9 cellular contexts compared by ENCODE assay signal in the genomic region with DNA sequence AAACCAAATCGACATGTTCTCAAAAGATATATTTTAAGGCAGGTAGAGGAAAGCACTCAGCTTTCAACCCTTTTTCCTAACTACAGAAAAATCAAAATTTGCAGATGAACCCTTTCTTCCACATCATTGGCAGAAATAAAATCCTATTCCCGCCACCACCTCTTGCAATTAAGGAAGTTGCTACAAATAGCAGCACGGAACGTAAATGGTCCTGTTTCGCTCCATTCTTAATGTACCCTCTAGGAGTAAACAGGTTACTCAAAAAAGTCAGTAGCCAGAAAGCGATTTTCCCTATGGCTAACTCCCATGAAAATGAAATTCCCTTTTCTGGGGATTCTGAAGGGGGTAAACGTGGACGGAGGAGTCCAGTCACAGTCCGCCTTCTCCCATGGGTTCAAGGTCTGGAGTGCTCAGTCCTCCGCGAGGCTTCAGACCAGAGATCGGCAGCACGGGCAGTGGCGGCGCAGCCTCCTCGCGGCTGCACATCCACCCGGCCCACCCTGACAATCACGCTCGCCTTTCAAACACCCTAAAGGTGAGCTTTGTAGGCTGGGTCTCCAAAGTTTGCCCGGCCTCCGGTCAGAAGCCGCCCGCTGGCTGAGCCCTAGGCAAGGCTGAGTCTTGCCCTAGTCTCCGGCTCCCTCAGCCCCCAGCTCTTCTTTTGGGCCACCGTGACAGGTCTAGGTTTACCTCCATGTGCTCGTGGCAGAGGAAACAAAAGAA. TPM values are rescaled to one million over a fixed set of nuclear protein-coding genes. Genes with fewer than 3 reads are reported as not detected.
A peak's percentile ranks its signal among the peaks of the same experiment; 100 is the strongest.
DNase-seq lines count a peak whose midpoint lies in the region; ATAC-seq and TF ChIP-seq lines count a peak whose summit lies in the region.
"Had no signal": no experiment of that assay in that cellular context is flagged by ENCODE, and none has a peak within 500 bp of the region (broad histone marks: within the 10 kb centered on the region; RNA-seq: fewer than 3 reads in every experiment).

No MANE protein-coding gene starts in this region.

- no peak for TF ChIP-seq EP300 in SK-N-SH (IDR thresholded peaks at IDR 0.05; ENCODE audit: borderline replicate concordance in 1 of 2, low read depth in 1 of 2, low read length in 1 of 2)

- peaks cover 12% of the 10 kb centered on the region for H3K4me1 Mint-ChIP-seq in stimulated activated memory B cell treated with anti-CD40 and anti-IgM and Interleukin-4, amounts not matched to agents 10 μg/mL and 1 μg/mL and 100 μg/mL, for 72 hours

- H3K79me2 ChIP-seq in GM23248 (ENCODE audit: insufficient read depth) = peaks cover 57% of the 10 kb centered on the region
- H3K79me2 ChIP-seq in SK-N-SH (ENCODE audit: insufficient read depth) = peaks cover 58% of the 10 kb centered on the region
- peaks cover 46% of the 10 kb centered on the region for H3K79me2 ChIP-seq in mammary epithelial cell (ENCODE audit: insufficient read depth, low read length)

- dilution Hi-C loops in mammary epithelial cell (cut with HindIII; ENCODE audit: low sequenced_read_pairs) = no loop called here

- H3K9me3 ChIP-seq in GM23248 (ENCODE audit: low read depth) (no peaks in the 10 kb centered on the region), SK-N-SH (no peaks in the 10 kb centered on the region), mammary epithelial cell (replicated peaks; ENCODE audit: insufficient read depth, low read length) (no peaks in the 10 kb centered on the region)

- peaks cover 5% of the 10 kb centered on the region; the same call in 1 of the 2 replicates for H3F3A ChIP-seq in GM23248 (ENCODE audit: insufficient read depth)
- peaks cover 6% of the 10 kb centered on the region for H3F3A ChIP-seq in SK-N-SH (replicated peaks; ENCODE audit: insufficient read depth)

- H3K27ac ChIP-seq in GM23248 = no peak overlapping the region
- H3K27ac ChIP-seq in SK-N-SH (ENCODE audit: low read depth in 2 of 2, low read length in 1 of 2) = peak overlapping the region in 1 of 2 experiments; percentile 84; a peak in 2 of 4 replicates
- peak overlapping the region; percentile 44 for H3K27ac ChIP-seq in mammary epithelial cell (ENCODE audit: insufficient read depth, low read depth, low read length)

- H4K20me1 ChIP-seq in GM23248 (ENCODE audit: insufficient read depth) (no peaks in the 10 kb centered on the region), SK-N-SH (ENCODE audit: insufficient read depth) (peaks cover 36% of the 10 kb centered on the region), mammary epithelial cell (ENCODE audit: insufficient read depth, low read length) (no peaks in the 10 kb centered on the region)

- peak; percentile 16 for DNase-seq in ACHN
- peak; percentile 36 for DNase-seq in GM23248
- DNase-seq in SK-N-SH = peak; percentile 42
- peak; percentile 23 for DNase-seq in mammary epithelial cell
- peak; percentile 48 for DNase-seq in left lobe of liver (ENCODE audit: low spot score)
- DNase-seq in NCI-H2029 treated with DMSO at 0.1 percent for 48 hours (lab: John Stamatoyannopoulos, UW) = no peak

- no peak for TF ChIP-seq RAD21 in SK-N-SH (IDR thresholded peaks at IDR 0.05; ENCODE audit: low read length)

- no peaks in the 10 kb centered on the region for H3K9me3 Mint-ChIP-seq in stimulated activated memory B cell treated with anti-CD40 and anti-IgM and Interleukin-4, amounts not matched to agents 10 μg/mL and 1 μg/mL and 100 μg/mL, for 72 hours

- H3K9me2 ChIP-seq in GM23248 (ENCODE audit: insufficient read depth) (no peaks in the 10 kb centered on the region), SK-N-SH (no peaks in the 10 kb centered on the region)

- peak overlapping the region; percentile 84 for H3K4me3 Mint-ChIP-seq in stimulated activated memory B cell treated with anti-CD40 and anti-IgM and Interleukin-4, amounts not matched to agents 10 μg/mL and 1 μg/mL and 100 μg/mL, for 72 hours

- BruUV-seq in mammary epithelial cell (replicated peaks; lab: Mats Ljungman, UMichigan) = no TSS peak

- H3K36me3 ChIP-seq in GM23248 (ENCODE audit: low read depth) (no peaks in the 10 kb centered on the region), SK-N-SH (replicated peaks in 1 of 2; ENCODE audit: control insufficient read depth in 1 of 2, insufficient read depth in 2 of 2, low read length in 1 of 2) (no peaks in the 10 kb centered on the region), mammary epithelial cell (ENCODE audit: insufficient read depth, low read length) (no peaks in the 10 kb centered on the region)

- peak overlapping the region; percentile 78 for H2AFZ ChIP-seq in GM23248
- no peak overlapping the region for H2AFZ ChIP-seq in SK-N-SH (ENCODE audit: low read depth)
- H2AFZ ChIP-seq in mammary epithelial cell (ENCODE audit: low read depth, low read length) = peak overlapping the region; percentile 86

- TF ChIP-seq CTCF in SK-N-SH (IDR thresholded peaks at IDR 0.05) (no peak), mammary epithelial cell (conservative IDR thresholded peaks at IDR 0.05 in 1 of 2, IDR thresholded peaks at IDR 0.05 in 1 of 2; ENCODE audit: extremely low read depth in 1 of 2, insufficient read depth in 1 of 2, low read depth in 1 of 2, low read length in 2 of 2) (no peak)

- in situ Hi-C loops in ACHN (cut with HindIII; ENCODE audit: low pct_ligation_motif_present, low pct_unique_long_range_greater_than_20kb, low sequenced_read_pairs) (no loop called here), GM23248 (cut with MboI) (no loop called here), mammary epithelial cell (cut with MboI; ENCODE audit: low sequenced_read_pairs in 2 of 2) (loop anchor here in 1 of 2 donors (25.0 kb wide), 1 partner anchor 1169 kb away; no protein-coding TSS in a partner anchor)

- POLR2A ChIA-PET in SK-N-SH (lab: Yijun Ruan, JAX) = interaction anchor here (0.6 to 0.9 kb wide), 2 partner anchors 11 to 36 kb away, joined by 3 read pairs; no protein-coding TSS in a partner anchor

- H3K36me3 Mint-ChIP-seq in stimulated activated memory B cell treated with anti-CD40 and anti-IgM and Interleukin-4, amounts not matched to agents 10 μg/mL and 1 μg/mL and 100 μg/mL, for 72 hours = no peaks in the 10 kb centered on the region

- H3K27me3 Mint-ChIP-seq in stimulated activated memory B cell treated with anti-CD40 and anti-IgM and Interleukin-4, amounts not matched to agents 10 μg/mL and 1 μg/mL and 100 μg/mL, for 72 hours = no peaks in the 10 kb centered on the region

- H3K4me1 ChIP-seq in GM23248 (ENCODE audit: insufficient read depth) (no peaks in the 10 kb centered on the region), SK-N-SH (ENCODE audit: control insufficient read depth in 1 of 2, insufficient read depth in 2 of 2, low read depth in 1 of 2, low read length in 1 of 2) (peaks cover 0 to 3% of the 10 kb centered on the region in 2 experiments; a peak in 2 of 4 replicates), mammary epithelial cell (ENCODE audit: insufficient read depth, low read length) (no peaks in the 10 kb centered on the region)

- H3K4me3 ChIP-seq in GM23248 = peak overlapping the region; percentile 87
- peak overlapping the region; percentile 59 to 65 for H3K4me3 ChIP-seq in SK-N-SH (ENCODE audit: low read depth in 2 of 2, low read length in 1 of 2)
- H3K4me3 ChIP-seq in mammary epithelial cell (replicated peaks in 1 of 3; ENCODE audit: insufficient read depth in 1 of 3, low read depth in 2 of 3, low read length in 3 of 3) = peak overlapping the region; percentile 44 to 73 (median 57)

- intact Hi-C loops in mammary epithelial cell (cut with micrococcal nuclease) = loop anchor here (5.0 to 10.0 kb wide), 2 partner anchors 166 to 369 kb away; no protein-coding TSS in a partner anchor

- CTCF ChIA-PET in SK-N-SH (lab: Yijun Ruan, JAX) = interaction anchor here (0.6 kb wide), 1 partner anchor 34 kb away, joined by 3 read pairs; no protein-coding TSS in a partner anchor
- CTCF ChIA-PET in mammary epithelial cell (lab: Charles Lee; ENCODE audit: low non-redundant PET) = no interaction called here

- H3K27ac Mint-ChIP-seq in stimulated activated memory B cell treated with anti-CD40 and anti-IgM and Interleukin-4, amounts not matched to agents 10 μg/mL and 1 μg/mL and 100 μg/mL, for 72 hours = peak overlapping the region; percentile 90

- H3K4me2 ChIP-seq in GM23248 (ENCODE audit: unreplicated experiment) (peak overlapping the region; percentile 83), SK-N-SH (peak overlapping the region; percentile 61), mammary epithelial cell (ENCODE audit: insufficient read depth, low read depth, low read length) (peak overlapping the region; percentile 73)

- H3K27me3 ChIP-seq in GM23248 (replicated peaks; ENCODE audit: insufficient read depth) = no peaks in the 10 kb centered on the region
- no peaks in the 10 kb centered on the region for H3K27me3 ChIP-seq in SK-N-SH (ENCODE audit: insufficient read depth)
- H3K27me3 ChIP-seq in mammary epithelial cell (ENCODE audit: insufficient read depth, low read length) = no peaks in the 10 kb centered on the region

- peak overlapping the region; percentile 99 for H3K9ac ChIP-seq in GM23248
- H3K9ac ChIP-seq in SK-N-SH = peak overlapping the region; percentile 74
- H3K9ac ChIP-seq in mammary epithelial cell (ENCODE audit: insufficient read depth, low read length) = peak overlapping the region; percentile 29

- ATAC-seq in left lobe of liver (peak; percentile 23), GM19452 (IDR thresholded peaks at IDR 0.05; ENCODE audit: unreplicated experiment) (no peak)
- no peak for ATAC-seq in stimulated activated memory B cell treated with anti-CD40 and anti-IgM and Interleukin-4, amounts not matched to agents 10 μg/mL and 1 μg/mL and 100 μg/mL, for 72 hours

- WGBS in GM23248 (ENCODE audit: low coverage in 1 of 2, low lambda C conversion rate in 2 of 2, missing lambda C conversion rate in 2 of 2), 2 experiments = 17 to 18% methylated on average over 20 to 21 of the region's 27 CpGs
- 4% methylated on average over 18 of the region's 27 CpGs for WGBS in SK-N-SH (ENCODE audit: low lambda C conversion rate)
- 38% methylated on average over 20 of the region's 27 CpGs for WGBS in mammary epithelial cell (ENCODE audit: low coverage, missing lambda C conversion rate)

TF ChIP-seq in SK-N-SH, 30 proteins besides CTCF, POLR2A, EP300 and RAD21 (continues in another document):
- TF ChIP-seq NRF1 (IDR thresholded peaks at IDR 0.05; ENCODE audit: low read depth, low read length) (no peak), RFX5 (IDR thresholded peaks at IDR 0.05; ENCODE audit: low read length) (no peak)

RNA-seq across cellular contexts. Expression of a gene that starts 1.8 kb away (rescaled TPM):
- total RNA-seq in GM23248 (2014; rRNA removed; shearing (Covaris generic)) = 26.2 and 29.7 TPM in 2 replicates
- polyA plus RNA-seq in GM23248 (2016; fragmentation: Nextera tagmentation; extraction: Ambion mirVana) (8.5 and 9.1 TPM in 2 replicates), SK-N-SH (2012; rRNA removed) (18.5 and 23.5 TPM in 2 replicates), mammary epithelial cell (6.7 TPM)
- polyA plus RNA-seq in SK-N-SH (2012; cell fraction: cytosol; rRNA removed) = 29.5 and 35.0 TPM in 2 replicates
- polyA plus RNA-seq in SK-N-SH (2012; cell fraction: nucleus; rRNA removed) = 13.0 and 25.6 TPM in 2 replicates
- total RNA-seq in mammary epithelial cell (10 to 100 TPM; 10.8 to 25.0 TPM), left lobe of liver (29.3 TPM)
- polyA minus RNA-seq in mammary epithelial cell = 10.8 TPM

RNA-seq across cellular contexts. Expression of a gene that starts 34.2 kb away (rescaled TPM):
- not detected in 2 replicates for total RNA-seq in GM23248 (2014; rRNA removed; shearing (Covaris generic))
- polyA plus RNA-seq in GM23248 (2016; fragmentation: Nextera tagmentation; extraction: Ambion mirVana) (not detected in 2 replicates), SK-N-SH (2012; rRNA removed) (not detected in 2 replicates), mammary epithelial cell (not detected)
- polyA plus RNA-seq in SK-N-SH (2012; cell fraction: cytosol; rRNA removed) = not detected in 2 replicates
- polyA plus RNA-seq in SK-N-SH (2012; cell fraction: nucleus; rRNA removed) = not detected in 2 replicates
- total RNA-seq in mammary epithelial cell (not detected), left lobe of liver (not detected)
- not detected for polyA minus RNA-seq in mammary epithelial cell
- total RNA-seq: glomerular endothelial cell had no signal

Comparison
In these comparisons a context has a peak if more than half of its experiments do, and no peak if none do; other contexts are left out.
1. H3K9ac ChIP-seq: peak in every context shown above with its lines; median percentile 99 in GM23248; 74 in SK-N-SH; 29 in mammary epithelial cell.